ENCODE assay signal across 1 cellular context in the genomic region with DNA sequence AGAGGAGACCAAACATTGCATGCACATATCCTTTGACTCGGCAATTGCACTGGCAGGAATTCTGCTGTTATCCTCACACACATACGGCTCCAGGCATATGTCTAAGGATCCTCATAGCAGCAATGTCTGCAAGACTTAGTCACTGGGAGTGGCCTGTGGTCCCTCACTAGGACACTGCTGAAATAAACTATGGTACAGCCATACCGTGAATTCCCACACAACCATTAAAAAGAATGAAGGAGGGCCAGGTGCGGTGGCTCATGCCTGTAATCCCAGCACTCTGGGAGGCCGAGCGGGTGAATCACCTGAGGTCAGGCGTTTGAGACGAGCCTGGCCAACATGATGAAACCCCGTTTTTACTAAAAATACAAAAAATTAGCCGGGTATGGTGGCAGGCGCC.
TF ChIP-seq lines count a peak whose summit lies in the region.

No MANE protein-coding gene starts in this region.

TF ChIP-seq in H1, 55 proteins besides CTCF, POLR2A, EP300 and RAD21 (continued from another document):
- TF ChIP-seq, protein P1, sequence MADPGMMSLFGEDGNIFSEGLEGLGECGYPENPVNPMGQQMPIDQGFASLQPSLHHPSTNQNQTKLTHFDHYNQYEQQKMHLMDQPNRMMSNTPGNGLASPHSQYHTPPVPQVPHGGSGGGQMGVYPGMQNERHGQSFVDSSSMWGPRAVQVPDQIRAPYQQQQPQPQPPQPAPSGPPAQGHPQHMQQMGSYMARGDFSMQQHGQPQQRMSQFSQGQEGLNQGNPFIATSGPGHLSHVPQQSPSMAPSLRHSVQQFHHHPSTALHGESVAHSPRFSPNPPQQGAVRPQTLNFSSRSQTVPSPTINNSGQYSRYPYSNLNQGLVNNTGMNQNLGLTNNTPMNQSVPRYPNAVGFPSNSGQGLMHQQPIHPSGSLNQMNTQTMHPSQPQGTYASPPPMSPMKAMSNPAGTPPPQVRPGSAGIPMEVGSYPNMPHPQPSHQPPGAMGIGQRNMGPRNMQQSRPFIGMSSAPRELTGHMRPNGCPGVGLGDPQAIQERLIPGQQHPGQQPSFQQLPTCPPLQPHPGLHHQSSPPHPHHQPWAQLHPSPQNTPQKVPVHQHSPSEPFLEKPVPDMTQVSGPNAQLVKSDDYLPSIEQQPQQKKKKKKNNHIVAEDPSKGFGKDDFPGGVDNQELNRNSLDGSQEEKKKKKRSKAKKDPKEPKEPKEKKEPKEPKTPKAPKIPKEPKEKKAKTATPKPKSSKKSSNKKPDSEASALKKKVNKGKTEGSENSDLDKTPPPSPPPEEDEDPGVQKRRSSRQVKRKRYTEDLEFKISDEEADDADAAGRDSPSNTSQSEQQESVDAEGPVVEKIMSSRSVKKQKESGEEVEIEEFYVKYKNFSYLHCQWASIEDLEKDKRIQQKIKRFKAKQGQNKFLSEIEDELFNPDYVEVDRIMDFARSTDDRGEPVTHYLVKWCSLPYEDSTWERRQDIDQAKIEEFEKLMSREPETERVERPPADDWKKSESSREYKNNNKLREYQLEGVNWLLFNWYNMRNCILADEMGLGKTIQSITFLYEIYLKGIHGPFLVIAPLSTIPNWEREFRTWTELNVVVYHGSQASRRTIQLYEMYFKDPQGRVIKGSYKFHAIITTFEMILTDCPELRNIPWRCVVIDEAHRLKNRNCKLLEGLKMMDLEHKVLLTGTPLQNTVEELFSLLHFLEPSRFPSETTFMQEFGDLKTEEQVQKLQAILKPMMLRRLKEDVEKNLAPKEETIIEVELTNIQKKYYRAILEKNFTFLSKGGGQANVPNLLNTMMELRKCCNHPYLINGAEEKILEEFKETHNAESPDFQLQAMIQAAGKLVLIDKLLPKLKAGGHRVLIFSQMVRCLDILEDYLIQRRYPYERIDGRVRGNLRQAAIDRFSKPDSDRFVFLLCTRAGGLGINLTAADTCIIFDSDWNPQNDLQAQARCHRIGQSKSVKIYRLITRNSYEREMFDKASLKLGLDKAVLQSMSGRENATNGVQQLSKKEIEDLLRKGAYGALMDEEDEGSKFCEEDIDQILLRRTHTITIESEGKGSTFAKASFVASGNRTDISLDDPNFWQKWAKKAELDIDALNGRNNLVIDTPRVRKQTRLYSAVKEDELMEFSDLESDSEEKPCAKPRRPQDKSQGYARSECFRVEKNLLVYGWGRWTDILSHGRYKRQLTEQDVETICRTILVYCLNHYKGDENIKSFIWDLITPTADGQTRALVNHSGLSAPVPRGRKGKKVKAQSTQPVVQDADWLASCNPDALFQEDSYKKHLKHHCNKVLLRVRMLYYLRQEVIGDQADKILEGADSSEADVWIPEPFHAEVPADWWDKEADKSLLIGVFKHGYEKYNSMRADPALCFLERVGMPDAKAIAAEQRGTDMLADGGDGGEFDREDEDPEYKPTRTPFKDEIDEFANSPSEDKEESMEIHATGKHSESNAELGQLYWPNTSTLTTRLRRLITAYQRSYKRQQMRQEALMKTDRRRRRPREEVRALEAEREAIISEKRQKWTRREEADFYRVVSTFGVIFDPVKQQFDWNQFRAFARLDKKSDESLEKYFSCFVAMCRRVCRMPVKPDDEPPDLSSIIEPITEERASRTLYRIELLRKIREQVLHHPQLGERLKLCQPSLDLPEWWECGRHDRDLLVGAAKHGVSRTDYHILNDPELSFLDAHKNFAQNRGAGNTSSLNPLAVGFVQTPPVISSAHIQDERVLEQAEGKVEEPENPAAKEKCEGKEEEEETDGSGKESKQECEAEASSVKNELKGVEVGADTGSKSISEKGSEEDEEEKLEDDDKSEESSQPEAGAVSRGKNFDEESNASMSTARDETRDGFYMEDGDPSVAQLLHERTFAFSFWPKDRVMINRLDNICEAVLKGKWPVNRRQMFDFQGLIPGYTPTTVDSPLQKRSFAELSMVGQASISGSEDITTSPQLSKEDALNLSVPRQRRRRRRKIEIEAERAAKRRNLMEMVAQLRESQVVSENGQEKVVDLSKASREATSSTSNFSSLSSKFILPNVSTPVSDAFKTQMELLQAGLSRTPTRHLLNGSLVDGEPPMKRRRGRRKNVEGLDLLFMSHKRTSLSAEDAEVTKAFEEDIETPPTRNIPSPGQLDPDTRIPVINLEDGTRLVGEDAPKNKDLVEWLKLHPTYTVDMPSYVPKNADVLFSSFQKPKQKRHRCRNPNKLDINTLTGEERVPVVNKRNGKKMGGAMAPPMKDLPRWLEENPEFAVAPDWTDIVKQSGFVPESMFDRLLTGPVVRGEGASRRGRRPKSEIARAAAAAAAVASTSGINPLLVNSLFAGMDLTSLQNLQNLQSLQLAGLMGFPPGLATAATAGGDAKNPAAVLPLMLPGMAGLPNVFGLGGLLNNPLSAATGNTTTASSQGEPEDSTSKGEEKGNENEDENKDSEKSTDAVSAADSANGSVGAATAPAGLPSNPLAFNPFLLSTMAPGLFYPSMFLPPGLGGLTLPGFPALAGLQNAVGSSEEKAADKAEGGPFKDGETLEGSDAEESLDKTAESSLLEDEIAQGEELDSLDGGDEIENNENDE (IDR thresholded peaks at IDR 0.05; ENCODE audit: insufficient replicate concordance, low read length): no peak
- TF ChIP-seq ATF3 (IDR thresholded peaks at IDR 0.05; ENCODE audit: insufficient read depth, low read depth, low read length): no peak
- no peak for TF ChIP-seq EGR1 (IDR thresholded peaks at IDR 0.05; ENCODE audit: borderline replicate concordance, low read depth, low read length)
- TF ChIP-seq NRF1 (IDR thresholded peaks at IDR 0.05; ENCODE audit: low read depth, low read length): no peak
- TF ChIP-seq GTF2F1 (IDR thresholded peaks at IDR 0.05; ENCODE audit: borderline replicate concordance, low read depth, low read length): no peak
- TF ChIP-seq CTBP2 (IDR thresholded peaks at IDR 0.05; ENCODE audit: borderline replicate concordance, insufficient read depth, insufficient read length, low read length): no peak
- no peak for TF ChIP-seq CHD2 (IDR thresholded peaks at IDR 0.05; ENCODE audit: low read length)
- TF ChIP-seq NANOG (IDR thresholded peaks at IDR 0.05; ENCODE audit: insufficient read depth, low read depth, low read length, poor library complexity, severe bottlenecking): no peak
- TF ChIP-seq TEAD4 (IDR thresholded peaks at IDR 0.05; ENCODE audit: low read depth, low read length): no peak
